ENCODE assay signal across 1 cellular context in the genomic region with DNA sequence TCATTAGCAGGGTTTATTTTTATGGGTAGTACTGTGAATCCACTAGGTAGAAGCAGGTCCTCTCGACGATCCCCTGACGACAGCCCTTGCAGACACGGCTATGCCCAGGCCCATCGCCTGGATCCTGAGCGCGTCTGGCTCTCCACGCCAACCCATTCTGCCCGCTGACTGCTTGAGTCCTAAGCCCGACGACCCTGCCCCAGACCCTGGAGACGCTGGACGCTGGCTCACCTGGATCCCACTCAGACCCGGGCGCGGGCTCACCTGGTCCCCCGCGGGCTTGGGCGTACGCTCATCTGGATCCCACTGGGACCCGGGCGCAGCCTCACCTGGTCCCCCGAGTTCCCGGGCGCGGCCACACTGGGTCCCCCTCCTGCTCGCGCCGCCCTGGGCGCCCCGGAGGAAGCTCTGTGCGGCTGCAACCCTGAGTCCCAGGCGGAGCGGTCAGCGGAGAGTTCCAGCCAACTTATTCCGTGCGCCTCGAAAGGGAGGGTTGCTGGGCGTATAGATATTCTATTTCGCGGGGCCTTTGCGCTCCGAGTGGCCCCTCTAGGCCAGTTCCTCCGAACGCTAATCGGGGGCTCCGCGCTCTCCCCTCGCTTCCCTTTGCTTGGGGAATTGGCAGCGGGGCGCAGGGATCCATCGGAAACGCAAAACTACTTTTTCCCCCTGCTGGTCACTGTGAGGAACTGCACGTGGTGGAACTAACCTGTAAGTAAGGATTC.
TF ChIP-seq lines count a peak whose summit lies in the region.

No MANE protein-coding gene starts in this region.

TF ChIP-seq in HepG2, 621 proteins besides CTCF, POLR2A, EP300 and RAD21 (continued from another document and continues in another):
- TF ChIP-seq, protein P1, sequence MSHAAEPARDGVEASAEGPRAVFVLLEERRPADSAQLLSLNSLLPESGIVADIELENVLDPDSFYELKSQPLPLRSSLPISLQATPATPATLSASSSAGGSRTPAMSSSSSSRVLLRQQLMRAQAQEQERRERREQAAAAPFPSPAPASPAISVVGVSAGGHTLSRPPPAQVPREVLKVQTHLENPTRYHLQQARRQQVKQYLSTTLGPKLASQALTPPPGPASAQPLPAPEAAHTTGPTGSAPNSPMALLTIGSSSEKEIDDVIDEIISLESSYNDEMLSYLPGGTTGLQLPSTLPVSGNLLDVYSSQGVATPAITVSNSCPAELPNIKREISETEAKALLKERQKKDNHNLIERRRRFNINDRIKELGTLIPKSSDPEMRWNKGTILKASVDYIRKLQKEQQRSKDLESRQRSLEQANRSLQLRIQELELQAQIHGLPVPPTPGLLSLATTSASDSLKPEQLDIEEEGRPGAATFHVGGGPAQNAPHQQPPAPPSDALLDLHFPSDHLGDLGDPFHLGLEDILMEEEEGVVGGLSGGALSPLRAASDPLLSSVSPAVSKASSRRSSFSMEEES (CRISPR knock-in tag; IDR thresholded peaks at IDR 0.05) = no peak
- TF ChIP-seq SETDB1 (CRISPR knock-in tag; IDR thresholded peaks at IDR 0.05; ENCODE audit: borderline replicate concordance) (no peak), TP53 (CRISPR knock-in tag; conservative IDR thresholded peaks at IDR 0.05) (no peak), AGO2 (optimal IDR thresholded peaks at IDR 0.05; ENCODE audit: low read depth, low read length) (no peak), ZFY (CRISPR knock-in tag; IDR thresholded peaks at IDR 0.05) (0 out of 2 replicates have a peak, but pooled peaks have one; percentile 16), ATF2 (CRISPR knock-in tag; IDR thresholded peaks at IDR 0.05) (0 out of 2 replicates have a peak, but pooled peaks have one; percentile 19), SMC3 (IDR thresholded peaks at IDR 0.05; ENCODE audit: low read length) (peak; percentile 74), ZNF589 (CRISPR knock-in tag; conservative IDR thresholded peaks at IDR 0.05) (no peak), ZNF441 (CRISPR knock-in tag; IDR thresholded peaks at IDR 0.05; ENCODE audit: borderline replicate concordance) (0 out of 2 replicates have a peak, but pooled peaks have one; percentile 3), SMYD3 (CRISPR knock-in tag; IDR thresholded peaks at IDR 0.05) (peak; percentile 25; the same call in 1 of the 2 replicates), ZNF629 (CRISPR knock-in tag; conservative IDR thresholded peaks at IDR 0.05) (peak; percentile 76), TEAD3 (CRISPR knock-in tag; optimal IDR thresholded peaks at IDR 0.05; ENCODE audit: borderline replicate concordance) (peak; percentile 11), ZNF777 (CRISPR knock-in tag; IDR thresholded peaks at IDR 0.05) (peak; percentile 52), POGZ (CRISPR knock-in tag; IDR thresholded peaks at IDR 0.05) (0 out of 2 replicates have a peak, but pooled peaks have one; percentile 27), PHF8 (CRISPR knock-in tag; IDR thresholded peaks at IDR 0.05) (peak; percentile 28; the same call in 1 of the 2 replicates), ZFP82 (CRISPR knock-in tag; IDR thresholded peaks at IDR 0.05; ENCODE audit: borderline replicate concordance) (0 out of 2 replicates have a peak, but pooled peaks have one; percentile 37), ZNF800 (CRISPR knock-in tag; IDR thresholded peaks at IDR 0.05) (peak; percentile 55; the same call in 1 of the 2 replicates), AHDC1 (CRISPR knock-in tag; IDR thresholded peaks at IDR 0.05; ENCODE audit: borderline replicate concordance) (no peak), ZNF891 (CRISPR knock-in tag; IDR thresholded peaks at IDR 0.05) (peak; percentile 62; the same call in 1 of the 2 replicates), ETV5 (CRISPR knock-in tag; IDR thresholded peaks at IDR 0.05; ENCODE audit: borderline replicate concordance) (peak; percentile 33; the same call in 1 of the 2 replicates), PITX1 (CRISPR knock-in tag; IDR thresholded peaks at IDR 0.05) (peak; percentile 66; the same call in 1 of the 2 replicates), HNRNPLL (IDR thresholded peaks at IDR 0.05; ENCODE audit: low read depth, low read length, poor library complexity, severe bottlenecking) (peak; percentile 43), ZNF644 (CRISPR knock-in tag; IDR thresholded peaks at IDR 0.05; ENCODE audit: low read depth) (no peak), NONO (IDR thresholded peaks at IDR 0.05) (no peak), NONO (CRISPR knock-in tag; conservative IDR thresholded peaks at IDR 0.05) (peak; percentile 38; the same call in 1 of the 2 replicates), HDAC1 (CRISPR knock-in tag; IDR thresholded peaks at IDR 0.05) (peak; percentile 41; the same call in 1 of the 2 replicates), MIER2 (CRISPR knock-in tag; IDR thresholded peaks at IDR 0.05) (no peak)
- TF ChIP-seq, protein P2, sequence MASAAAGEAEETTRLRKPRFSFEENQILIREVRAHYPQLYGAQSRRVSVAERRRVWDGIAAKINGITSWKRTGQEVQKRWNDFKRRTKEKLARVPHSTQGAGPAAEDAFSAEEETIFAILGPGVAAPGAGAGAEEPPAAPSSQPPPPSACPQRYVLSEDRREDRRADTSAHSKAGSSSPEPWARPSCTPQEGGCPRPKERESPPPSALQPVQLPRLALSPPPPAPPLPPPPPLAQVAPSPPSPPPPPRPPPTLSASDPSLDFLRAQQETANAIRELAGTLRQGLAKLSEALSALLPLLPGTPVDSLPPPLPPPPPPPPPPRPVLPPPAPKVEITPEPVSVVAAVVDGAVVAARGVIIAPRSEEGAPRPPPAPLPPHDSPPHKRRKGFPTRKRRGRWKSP (CRISPR knock-in tag; IDR thresholded peaks at IDR 0.05) = peak; percentile 55; the same call in 1 of the 2 replicates
- TF ChIP-seq, protein P3, sequence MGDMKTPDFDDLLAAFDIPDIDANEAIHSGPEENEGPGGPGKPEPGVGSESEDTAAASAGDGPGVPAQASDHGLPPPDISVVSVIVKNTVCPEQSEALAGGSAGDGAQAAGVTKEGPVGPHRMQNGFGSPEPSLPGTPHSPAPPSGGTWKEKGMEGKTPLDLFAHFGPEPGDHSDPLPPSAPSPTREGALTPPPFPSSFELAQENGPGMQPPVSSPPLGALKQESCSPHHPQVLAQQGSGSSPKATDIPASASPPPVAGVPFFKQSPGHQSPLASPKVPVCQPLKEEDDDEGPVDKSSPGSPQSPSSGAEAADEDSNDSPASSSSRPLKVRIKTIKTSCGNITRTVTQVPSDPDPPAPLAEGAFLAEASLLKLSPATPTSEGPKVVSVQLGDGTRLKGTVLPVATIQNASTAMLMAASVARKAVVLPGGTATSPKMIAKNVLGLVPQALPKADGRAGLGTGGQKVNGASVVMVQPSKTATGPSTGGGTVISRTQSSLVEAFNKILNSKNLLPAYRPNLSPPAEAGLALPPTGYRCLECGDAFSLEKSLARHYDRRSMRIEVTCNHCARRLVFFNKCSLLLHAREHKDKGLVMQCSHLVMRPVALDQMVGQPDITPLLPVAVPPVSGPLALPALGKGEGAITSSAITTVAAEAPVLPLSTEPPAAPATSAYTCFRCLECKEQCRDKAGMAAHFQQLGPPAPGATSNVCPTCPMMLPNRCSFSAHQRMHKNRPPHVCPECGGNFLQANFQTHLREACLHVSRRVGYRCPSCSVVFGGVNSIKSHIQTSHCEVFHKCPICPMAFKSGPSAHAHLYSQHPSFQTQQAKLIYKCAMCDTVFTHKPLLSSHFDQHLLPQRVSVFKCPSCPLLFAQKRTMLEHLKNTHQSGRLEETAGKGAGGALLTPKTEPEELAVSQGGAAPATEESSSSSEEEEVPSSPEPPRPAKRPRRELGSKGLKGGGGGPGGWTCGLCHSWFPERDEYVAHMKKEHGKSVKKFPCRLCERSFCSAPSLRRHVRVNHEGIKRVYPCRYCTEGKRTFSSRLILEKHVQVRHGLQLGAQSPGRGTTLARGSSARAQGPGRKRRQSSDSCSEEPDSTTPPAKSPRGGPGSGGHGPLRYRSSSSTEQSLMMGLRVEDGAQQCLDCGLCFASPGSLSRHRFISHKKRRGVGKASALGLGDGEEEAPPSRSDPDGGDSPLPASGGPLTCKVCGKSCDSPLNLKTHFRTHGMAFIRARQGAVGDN (CRISPR knock-in tag; IDR thresholded peaks at IDR 0.05) = peak; percentile 68
- TF ChIP-seq, protein P4, sequence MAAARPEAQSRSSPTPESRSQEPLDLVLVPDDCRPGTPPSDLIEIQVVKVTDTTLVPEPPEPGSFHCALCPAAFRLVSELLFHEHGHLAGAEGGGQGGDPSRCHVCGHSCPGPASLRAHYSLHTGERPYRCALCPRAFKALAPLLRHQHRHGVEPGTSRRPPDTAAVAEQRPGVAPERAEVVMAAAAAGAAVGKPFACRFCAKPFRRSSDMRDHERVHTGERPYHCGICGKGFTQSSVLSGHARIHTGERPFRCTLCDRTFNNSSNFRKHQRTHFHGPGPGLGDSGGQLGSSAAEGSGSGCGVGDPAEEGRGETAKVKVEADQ (CRISPR knock-in tag; IDR thresholded peaks at IDR 0.05; ENCODE audit: borderline replicate concordance) = peak; percentile 42; the same call in 1 of the 2 replicates
- TF ChIP-seq, protein P5, sequence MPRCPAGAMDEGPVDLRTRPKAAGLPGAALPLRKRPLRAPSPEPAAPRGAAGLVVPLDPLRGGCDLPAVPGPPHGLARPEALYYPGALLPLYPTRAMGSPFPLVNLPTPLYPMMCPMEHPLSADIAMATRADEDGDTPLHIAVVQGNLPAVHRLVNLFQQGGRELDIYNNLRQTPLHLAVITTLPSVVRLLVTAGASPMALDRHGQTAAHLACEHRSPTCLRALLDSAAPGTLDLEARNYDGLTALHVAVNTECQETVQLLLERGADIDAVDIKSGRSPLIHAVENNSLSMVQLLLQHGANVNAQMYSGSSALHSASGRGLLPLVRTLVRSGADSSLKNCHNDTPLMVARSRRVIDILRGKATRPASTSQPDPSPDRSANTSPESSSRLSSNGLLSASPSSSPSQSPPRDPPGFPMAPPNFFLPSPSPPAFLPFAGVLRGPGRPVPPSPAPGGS (CRISPR knock-in tag; IDR thresholded peaks at IDR 0.05) = 0 out of 2 replicates have a peak, but pooled peaks have one; percentile 35
- TF ChIP-seq, protein P6, sequence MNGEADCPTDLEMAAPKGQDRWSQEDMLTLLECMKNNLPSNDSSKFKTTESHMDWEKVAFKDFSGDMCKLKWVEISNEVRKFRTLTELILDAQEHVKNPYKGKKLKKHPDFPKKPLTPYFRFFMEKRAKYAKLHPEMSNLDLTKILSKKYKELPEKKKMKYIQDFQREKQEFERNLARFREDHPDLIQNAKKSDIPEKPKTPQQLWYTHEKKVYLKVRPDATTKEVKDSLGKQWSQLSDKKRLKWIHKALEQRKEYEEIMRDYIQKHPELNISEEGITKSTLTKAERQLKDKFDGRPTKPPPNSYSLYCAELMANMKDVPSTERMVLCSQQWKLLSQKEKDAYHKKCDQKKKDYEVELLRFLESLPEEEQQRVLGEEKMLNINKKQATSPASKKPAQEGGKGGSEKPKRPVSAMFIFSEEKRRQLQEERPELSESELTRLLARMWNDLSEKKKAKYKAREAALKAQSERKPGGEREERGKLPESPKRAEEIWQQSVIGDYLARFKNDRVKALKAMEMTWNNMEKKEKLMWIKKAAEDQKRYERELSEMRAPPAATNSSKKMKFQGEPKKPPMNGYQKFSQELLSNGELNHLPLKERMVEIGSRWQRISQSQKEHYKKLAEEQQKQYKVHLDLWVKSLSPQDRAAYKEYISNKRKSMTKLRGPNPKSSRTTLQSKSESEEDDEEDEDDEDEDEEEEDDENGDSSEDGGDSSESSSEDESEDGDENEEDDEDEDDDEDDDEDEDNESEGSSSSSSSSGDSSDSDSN (CRISPR knock-in tag; IDR thresholded peaks at IDR 0.05) = peak; percentile 68
